In the genomic region with DNA sequence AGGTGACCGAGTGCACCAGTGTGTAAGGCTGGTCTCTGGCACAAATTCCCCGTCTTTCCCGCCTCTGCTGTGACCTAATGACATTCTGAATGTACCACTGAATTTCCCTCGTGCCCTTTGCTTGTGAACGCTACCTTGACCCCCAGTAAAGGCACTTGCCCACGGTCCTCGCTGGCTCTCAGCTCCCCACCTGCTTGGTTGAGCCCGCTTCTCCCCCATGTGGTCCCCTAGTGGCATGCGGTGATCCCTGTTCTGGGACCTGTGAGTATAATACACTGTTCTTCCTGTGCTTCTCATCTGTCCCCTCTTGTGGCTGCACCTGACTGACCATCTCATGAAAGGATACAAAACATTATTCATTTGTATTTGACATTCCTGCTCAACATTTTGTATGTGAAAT, we compare ENCODE assay signal across 25 cellular contexts.
"Had no signal": no experiment of that assay in that cellular context is flagged by ENCODE, and none has a peak within 500 bp of the region (broad histone marks: within the 10 kb centered on the region; RNA-seq: fewer than 3 reads in every experiment).

No MANE protein-coding gene starts in this region.

- H3K27me3 ChIP-seq: body of pancreas, transverse colon, uterus had no signal

- H3K4me3 ChIP-seq: body of pancreas, psoas muscle, skin epidermis, transverse colon, uterus had no signal

- ATAC-seq: activated CD8-positive, alpha-beta T cell treated with anti-CD3 and anti-CD28 coated beads for 36 hours; activated T-helper 17 cell treated with anti-CD3 and anti-CD28 coated beads, Interleukin-2, amount 50 U/mL, for 72 hours; body of pancreas; effector memory CD8-positive, alpha-beta T cell; left ventricle myocardium superior; naive thymus-derived CD4-positive, alpha-beta T cell; psoas muscle; right cardiac atrium had no signal

- H3K4me3 Mint-ChIP-seq: activated CD4-positive, alpha-beta T cell treated with anti-CD3 and anti-CD28 coated beads, Interleukin-2, amount 10 ng/mL, durations not matched to agents 24 days and 14 days; activated CD8-positive, alpha-beta T cell treated with anti-CD3 and anti-CD28 coated beads for 36 hours; activated naive CD8-positive, alpha-beta T cell treated with anti-CD3 and anti-CD28 coated beads for 36 hours; activated T-helper 17 cell treated with anti-CD3 and anti-CD28 coated beads, Interleukin-2, amount 50 U/mL, for 72 hours; effector memory CD8-positive, alpha-beta T cell; immature natural killer cell; memory B cell; naive thymus-derived CD4-positive, alpha-beta T cell; stimulated activated naive CD8-positive, alpha-beta T cell treated with anti-CD3 and anti-CD28 coated beads, Interleukin-15, Interleukin-2, amounts not matched to agents 100 ng/mL and 50 ng/mL, for 24 hours; T-helper 2 cell treated with Interferon-gamma antibody and Interleukin-4, amounts not matched to agents 5 μg/mL and 100 μg/mL, for 36 hours had no signal

- H3K27ac Mint-ChIP-seq: activated CD4-positive, alpha-beta T cell treated with anti-CD3 and anti-CD28 coated beads, Interleukin-2, amount 10 ng/mL, durations not matched to agents 24 days and 14 days; activated CD8-positive, alpha-beta T cell treated with anti-CD3 and anti-CD28 coated beads for 36 hours; activated naive CD8-positive, alpha-beta T cell treated with anti-CD3 and anti-CD28 coated beads for 36 hours; activated T-helper 17 cell treated with anti-CD3 and anti-CD28 coated beads, Interleukin-2, amount 50 U/mL, for 72 hours; effector memory CD8-positive, alpha-beta T cell; immature natural killer cell; memory B cell; stimulated activated naive CD8-positive, alpha-beta T cell treated with anti-CD3 and anti-CD28 coated beads, Interleukin-15, Interleukin-2, amounts not matched to agents 100 ng/mL and 50 ng/mL, for 24 hours; T-helper 2 cell treated with Interferon-gamma antibody and Interleukin-4, amounts not matched to agents 5 μg/mL and 100 μg/mL, for 36 hours had no signal

- DNase-seq: activated CD4-positive, alpha-beta T cell treated with anti-CD3 and anti-CD28 coated beads, Interleukin-2, amount 10 ng/mL, durations not matched to agents 24 days and 14 days; activated CD8-positive, alpha-beta T cell treated with anti-CD3 and anti-CD28 coated beads for 36 hours; activated naive CD4-positive, alpha-beta T cell; activated naive CD8-positive, alpha-beta T cell treated with anti-CD3 and anti-CD28 coated beads for 36 hours; activated T-cell treated with anti-CD3 and anti-CD28 coated beads, Interleukin-2, amount 50 U/mL, for 1 hour; amniotic stem cell; body of pancreas; effector memory CD8-positive, alpha-beta T cell; foreskin fibroblast; glutamatergic neuron; hypothalamus; immature natural killer cell; left ventricle myocardium superior; naive thymus-derived CD4-positive, alpha-beta T cell; psoas muscle; stimulated activated CD4-positive, alpha-beta T cell treated with anti-CD3 and anti-CD28 coated beads, Interleukin-15, amount 100 ng/mL, for 24 hours; stimulated activated CD4-positive, alpha-beta T cell treated with anti-CD3 and anti-CD28 coated beads, Interleukin-2, amount 100 ng/mL, for 48 hours; transverse colon; uterus had no signal

- H3K9me3 ChIP-seq: body of pancreas, psoas muscle, transverse colon, uterus had no signal

- H3K36me3 ChIP-seq: transverse colon, uterus had no signal

- H3K27ac ChIP-seq: body of pancreas, psoas muscle, skin epidermis, transverse colon, uterus had no signal

- H3K4me1 Mint-ChIP-seq: activated CD4-positive, alpha-beta T cell treated with anti-CD3 and anti-CD28 coated beads, Interleukin-2, amount 10 ng/mL, durations not matched to agents 24 days and 14 days; activated naive CD8-positive, alpha-beta T cell treated with anti-CD3 and anti-CD28 coated beads for 36 hours; activated T-helper 17 cell treated with anti-CD3 and anti-CD28 coated beads, Interleukin-2, amount 50 U/mL, for 72 hours; immature natural killer cell; naive thymus-derived CD4-positive, alpha-beta T cell had no signal

- H3K4me1 ChIP-seq: body of pancreas, psoas muscle, transverse colon, uterus had no signal

- H3K36me3 Mint-ChIP-seq: activated naive CD8-positive, alpha-beta T cell treated with anti-CD3 and anti-CD28 coated beads for 36 hours; memory B cell; naive thymus-derived CD4-positive, alpha-beta T cell had no signal

- H3K27me3 Mint-ChIP-seq: activated CD4-positive, alpha-beta T cell treated with anti-CD3 and anti-CD28 coated beads, Interleukin-2, amount 10 ng/mL, durations not matched to agents 24 days and 14 days; activated CD8-positive, alpha-beta T cell treated with anti-CD3 and anti-CD28 coated beads for 36 hours; activated naive CD8-positive, alpha-beta T cell treated with anti-CD3 and anti-CD28 coated beads for 36 hours; activated T-helper 17 cell treated with anti-CD3 and anti-CD28 coated beads, Interleukin-2, amount 50 U/mL, for 72 hours; effector memory CD8-positive, alpha-beta T cell; memory B cell; naive thymus-derived CD4-positive, alpha-beta T cell; stimulated activated naive CD8-positive, alpha-beta T cell treated with anti-CD3 and anti-CD28 coated beads, Interleukin-15, Interleukin-2, amounts not matched to agents 100 ng/mL and 50 ng/mL, for 24 hours had no signal

- H3K9me3 Mint-ChIP-seq: activated CD4-positive, alpha-beta T cell treated with anti-CD3 and anti-CD28 coated beads, Interleukin-2, amount 10 ng/mL, durations not matched to agents 24 days and 14 days; activated naive CD8-positive, alpha-beta T cell treated with anti-CD3 and anti-CD28 coated beads for 36 hours; T-helper 2 cell treated with Interferon-gamma antibody and Interleukin-4, amounts not matched to agents 5 μg/mL and 100 μg/mL, for 36 hours had no signal
